24 cellular contexts compared by ENCODE assay signal in the genomic region with DNA sequence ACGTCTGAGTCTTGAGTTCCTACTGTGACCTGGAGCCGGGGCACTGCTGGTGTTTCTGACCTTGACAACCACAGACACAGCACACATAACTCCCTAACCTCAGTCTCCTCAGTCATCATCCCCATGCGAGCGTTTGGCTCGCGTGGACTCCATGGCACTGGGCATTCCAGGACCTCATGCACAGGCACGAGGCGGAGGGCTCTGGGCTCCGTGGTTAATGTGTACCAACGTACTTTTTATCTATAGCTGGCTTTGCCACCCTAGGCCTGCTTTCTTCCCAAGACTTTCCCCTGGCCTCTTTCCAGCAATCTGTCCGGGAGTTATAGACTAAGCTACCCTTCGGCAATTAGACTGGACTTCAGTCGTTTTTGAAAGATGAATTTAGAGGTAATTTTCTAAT. TPM values are rescaled to one million over a fixed set of nuclear protein-coding genes. Genes with fewer than 3 reads are reported as not detected.
DNase-seq lines count a peak whose midpoint lies in the region; TF ChIP-seq lines count a peak whose summit lies in the region.
"Had no signal": no experiment of that assay in that cellular context is flagged by ENCODE, and none has a peak within 500 bp of the region (broad histone marks: within the 10 kb centered on the region; RNA-seq: fewer than 3 reads in every experiment).

No MANE protein-coding gene starts in this region.

- intact Hi-C loops in mammary epithelial cell (cut with micrococcal nuclease), result no loop called here

- no peak overlapping the region for H3K4me3 ChIP-seq in duodenal mucosa (ENCODE audit: low read depth in 1 of 2, low read length in 2 of 2)
- H3K4me3 ChIP-seq in mucosa of rectum (ENCODE audit: low read length in 2 of 2), result no peak overlapping the region
- H3K4me3 ChIP-seq in mammary epithelial cell (replicated peaks in 1 of 3; ENCODE audit: insufficient read depth in 1 of 3, low read depth in 2 of 3, low read length in 3 of 3), result no peak overlapping the region
- H3K4me3 ChIP-seq in MG63, result no peak overlapping the region
- H3K4me3 ChIP-seq: SJCRH30 had no signal

- dilution Hi-C loops in mammary epithelial cell (cut with HindIII; ENCODE audit: low sequenced_read_pairs), result no loop called here

- no peaks in the 10 kb centered on the region for H3K36me3 ChIP-seq in duodenal mucosa (ENCODE audit: control insufficient read depth in 1 of 2, insufficient read depth in 2 of 2, low read length in 2 of 2)
- H3K36me3 ChIP-seq in mucosa of rectum (ENCODE audit: control insufficient read depth in 2 of 2, insufficient read depth in 2 of 2, low read length in 2 of 2), result no peaks in the 10 kb centered on the region
- H3K36me3 ChIP-seq in mammary epithelial cell (ENCODE audit: insufficient read depth, low read length), result no peaks in the 10 kb centered on the region
- no peaks in the 10 kb centered on the region for H3K36me3 ChIP-seq in MG63
- H3K36me3 ChIP-seq: SJCRH30 had no signal

- no peaks in the 10 kb centered on the region for H3K9me3 ChIP-seq in duodenal mucosa (ENCODE audit: control insufficient read depth in 1 of 2, low read length in 2 of 2)
- no peaks in the 10 kb centered on the region for H3K9me3 ChIP-seq in mucosa of rectum (ENCODE audit: control insufficient read depth in 2 of 2, low read length in 2 of 2)
- no peaks in the 10 kb centered on the region for H3K9me3 ChIP-seq in mammary epithelial cell (replicated peaks; ENCODE audit: insufficient read depth, low read length)
- no peaks in the 10 kb centered on the region for H3K9me3 ChIP-seq in MG63
- H3K9me3 ChIP-seq: SJCRH30 had no signal

- TF ChIP-seq CTCF in mammary epithelial cell (conservative IDR thresholded peaks at IDR 0.05 in 1 of 2, IDR thresholded peaks at IDR 0.05 in 1 of 2; ENCODE audit: extremely low read depth in 1 of 2, insufficient read depth in 1 of 2, low read depth in 1 of 2, low read length in 2 of 2), result no peak

- DNase-seq in NCI-H69 (lab: John Stamatoyannopoulos, UW), result peak; percentile 44
- peak; percentile 24 for DNase-seq in retina
- DNase-seq in cerebellar nuclear complex (lab: John Stamatoyannopoulos, UW), result no peak
- no peak for DNase-seq in mammary epithelial cell
- DNase-seq in central memory CD4-positive, alpha-beta T cell, result no peak
- no peak for DNase-seq in MG63
- DNase-seq: CD4-positive, CD25-positive, alpha-beta regulatory T cell; DMS153; DND-41; KBM-7; NCI-H1105 treated with DMSO at 0.1 percent for 48 hours; NCI-H146; NCI-H1930; NCI-H2107; NCI-H524; NCI-H774; SJCRH30 had no signal

- H3K27ac ChIP-seq in duodenal mucosa (ENCODE audit: low read depth, low read length), result peak overlapping the region; percentile 35
- peak overlapping the region; percentile 62 to 63 for H3K27ac ChIP-seq in mucosa of rectum (ENCODE audit: low read depth in 2 of 2, low read length in 2 of 2)
- no peak overlapping the region for H3K27ac ChIP-seq in mammary epithelial cell (ENCODE audit: insufficient read depth, low read depth, low read length)
- H3K27ac ChIP-seq: SJCRH30 had no signal

- H3K27me3 ChIP-seq in duodenal mucosa (ENCODE audit: control insufficient read depth in 1 of 2, insufficient read depth in 2 of 2, low read length in 2 of 2) (no peaks in the 10 kb centered on the region), mucosa of rectum (ENCODE audit: control insufficient read depth in 2 of 2, insufficient read depth in 2 of 2, low read length in 2 of 2) (no peaks in the 10 kb centered on the region), mammary epithelial cell (ENCODE audit: insufficient read depth, low read length) (no peaks in the 10 kb centered on the region), MG63 (peaks cover 30% of the 10 kb centered on the region)

- H4K20me1 ChIP-seq in mammary epithelial cell (ENCODE audit: insufficient read depth, low read length), result no peaks in the 10 kb centered on the region

- WGBS in mammary epithelial cell (ENCODE audit: low coverage, missing lambda C conversion rate), result 64% methylated on average over 11 of the region's 13 CpGs

- CTCF ChIA-PET in mammary epithelial cell (lab: Charles Lee; ENCODE audit: low non-redundant PET), result no interaction called here

- in situ Hi-C loops in mammary epithelial cell (cut with MboI; ENCODE audit: low sequenced_read_pairs in 2 of 2), result no loop called here

- no peaks in the 10 kb centered on the region for H3K79me2 ChIP-seq in mammary epithelial cell (ENCODE audit: insufficient read depth, low read length)

- no peak overlapping the region for H2AFZ ChIP-seq in mammary epithelial cell (ENCODE audit: low read depth, low read length)

- BruUV-seq in mammary epithelial cell (replicated peaks; lab: Mats Ljungman, UMichigan), result no TSS peak

- no peak overlapping the region for H3K4me2 ChIP-seq in mammary epithelial cell (ENCODE audit: insufficient read depth, low read depth, low read length)

- H3K9ac ChIP-seq in duodenal mucosa (ENCODE audit: low read depth in 1 of 2, low read length in 2 of 2) (peak overlapping the region; percentile 30 to 33), mucosa of rectum (ENCODE audit: low read depth in 1 of 2, low read length in 2 of 2) (peak overlapping the region in 1 of 2 donors; percentile 0), mammary epithelial cell (ENCODE audit: insufficient read depth, low read length) (no peak overlapping the region)

- H3K4me1 ChIP-seq in duodenal mucosa (ENCODE audit: control insufficient read depth in 1 of 2, insufficient read depth in 2 of 2, low read length in 2 of 2) (peaks cover 58 to 70% of the 10 kb centered on the region in 2 donors), mucosa of rectum (ENCODE audit: control insufficient read depth in 2 of 2, insufficient read depth in 2 of 2, low read length in 2 of 2) (peaks cover 36 to 50% of the 10 kb centered on the region in 2 donors), mammary epithelial cell (ENCODE audit: insufficient read depth, low read length) (no peaks in the 10 kb centered on the region)
- H3K4me1 ChIP-seq: SJCRH30 had no signal

RNA-seq across cellular contexts. Expression of a gene that starts 15.9 kb away (rescaled TPM):
- total RNA-seq in mammary epithelial cell, result not detected
- not detected for polyA plus RNA-seq in mammary epithelial cell
- polyA minus RNA-seq in mammary epithelial cell, result not detected
- not detected in 2 replicates for total RNA-seq in MG63 (2014; rRNA removed; shearing (Covaris generic); ENCODE audit: low replicate concordance)
- total RNA-seq: A172; CD4-positive, CD25-positive, alpha-beta regulatory T cell; LHCN-M2; MCF 10A; Right ventricle myocardium inferior had no signal
- polyA plus RNA-seq: BJ; CD4-positive, CD25-positive, alpha-beta regulatory T cell had no signal

RNA-seq across cellular contexts. Expression of a gene that starts 20.0 kb away (rescaled TPM):
- total RNA-seq in mammary epithelial cell, result not detected
- not detected for polyA plus RNA-seq in mammary epithelial cell
- not detected for polyA minus RNA-seq in mammary epithelial cell
- total RNA-seq in MG63 (2014; rRNA removed; shearing (Covaris generic); ENCODE audit: low replicate concordance), result not detected in 2 replicates
- total RNA-seq: A172; CD4-positive, CD25-positive, alpha-beta regulatory T cell; LHCN-M2; MCF 10A; SJCRH30 had no signal
- polyA plus RNA-seq: BJ; CD4-positive, CD25-positive, alpha-beta regulatory T cell had no signal

Comparison
In these comparisons a context has a peak if more than half of its experiments do, and no peak if none do; other contexts are left out.
1. DNase-seq: peak in NCI-H69 (single experiment) and retina (single experiment); none in cerebellar nuclear complex (0 of 2), mammary epithelial cell (single experiment), central memory CD4-positive, alpha-beta T cell (single experiment) and MG63 (single experiment).